Comparison of ENCODE assay signal across 13 cellular contexts in genomic region chr2:214587442-214587841, GRCh38.
DNase-seq lines count a peak whose midpoint lies in the region; ATAC-seq and TF ChIP-seq lines count a peak whose summit lies in the region.
"Had no signal": no experiment of that assay in that cellular context is flagged by ENCODE, and none has a peak within 500 bp of the region (broad histone marks: within the 10 kb centered on the region; RNA-seq: fewer than 3 reads in every experiment).

No MANE protein-coding gene starts in this region.

- peaks cover 4% of the 10 kb centered on the region for H3K27me3 Mint-ChIP-seq in GM23338 (ENCODE audit: insufficient read depth, low read depth, poor library complexity)
- no peaks in the 10 kb centered on the region for H3K27me3 Mint-ChIP-seq in CD4-positive, alpha-beta T cell
- H3K27me3 Mint-ChIP-seq: stimulated activated memory B cell treated with anti-CD40 and anti-IgM and Interleukin-4, amounts not matched to agents 10 μg/mL and 1 μg/mL and 100 μg/mL, for 72 hours had no signal

- H3K79me2 ChIP-seq in GM23338 (replicated peaks; ENCODE audit: insufficient read depth): no peaks in the 10 kb centered on the region
- no peaks in the 10 kb centered on the region for H3K79me2 ChIP-seq in OCI-LY3 (ENCODE audit: low read length)

- no peak overlapping the region for H3K4me3 Mint-ChIP-seq in GM23338
- no peak overlapping the region for H3K4me3 Mint-ChIP-seq in CD4-positive, alpha-beta T cell
- H3K4me3 Mint-ChIP-seq: stimulated activated memory B cell treated with anti-CD40 and anti-IgM and Interleukin-4, amounts not matched to agents 10 μg/mL and 1 μg/mL and 100 μg/mL, for 72 hours had no signal

- DNase-seq in A172 (ENCODE audit: low spot score) (peak; percentile 29), GM23338 (ENCODE audit: low spot score) (peak; percentile 82), fibroblast of mammary gland (ENCODE audit: low read depth) (peak; percentile 2), NCI-H345 (lab: John Stamatoyannopoulos, UW) (no peak), NCI-H774 (lab: John Stamatoyannopoulos, UW) (no peak), heart left ventricle (no peak)
- DNase-seq in CD4-positive, alpha-beta T cell: no peak
- DNase-seq: caudate nucleus, NCI-H2171, SHP77 had no signal

- CTCF ChIA-PET in CD4-positive, alpha-beta T cell (lab: Charles Lee): no interaction called here

- no peaks in the 10 kb centered on the region; the same call in 2 of the 3 replicates for H3K9me3 Mint-ChIP-seq in GM23338
- H3K9me3 Mint-ChIP-seq in CD4-positive, alpha-beta T cell: no peaks in the 10 kb centered on the region
- H3K9me3 Mint-ChIP-seq: stimulated activated memory B cell treated with anti-CD40 and anti-IgM and Interleukin-4, amounts not matched to agents 10 μg/mL and 1 μg/mL and 100 μg/mL, for 72 hours had no signal

- no peaks in the 10 kb centered on the region for H4K20me1 ChIP-seq in GM23338 (replicated peaks; ENCODE audit: insufficient read depth)
- H4K20me1 ChIP-seq in OCI-LY3 (ENCODE audit: insufficient read depth, low read length): no peaks in the 10 kb centered on the region

- no peaks in the 10 kb centered on the region for H3K4me1 ChIP-seq in GM23338 (ENCODE audit: insufficient read depth)
- H3K4me1 ChIP-seq in OCI-LY3 (ENCODE audit: low read length): no peaks in the 10 kb centered on the region
- no peaks in the 10 kb centered on the region for H3K4me1 ChIP-seq in heart left ventricle

- TF ChIP-seq CTCF in GM23338 (conservative IDR thresholded peaks at IDR 0.05; ENCODE audit: low read depth in 2 of 2): peak; percentile 68 to 81
- peak; percentile 48 for TF ChIP-seq CTCF in OCI-LY3 (IDR thresholded peaks at IDR 0.05; ENCODE audit: low read depth, low read length)
- peak; percentile 29 for TF ChIP-seq CTCF in fibroblast of mammary gland (conservative IDR thresholded peaks at IDR 0.05; ENCODE audit: control insufficient read depth, insufficient read depth, low read depth, low read length)
- TF ChIP-seq CTCF in CD4-positive, alpha-beta T cell (IDR thresholded peaks at IDR 0.05): no peak
- TF ChIP-seq CTCF in heart left ventricle (IDR thresholded peaks at IDR 0.05): no peak

- 41 to 52% (median 47%) methylated on average over 3 of the region's 3 CpGs for WGBS in heart left ventricle, 4 donors

- intact Hi-C loops in CD4-positive, alpha-beta T cell (cut with DNase I, micrococcal nuclease): no loop called here
- intact Hi-C loops in heart left ventricle (cut with DNase I): no loop called here

- H3K27ac ChIP-seq in GM23338 (ENCODE audit: low read depth) (no peak overlapping the region), OCI-LY3 (ENCODE audit: low read length) (no peak overlapping the region), heart left ventricle (no peak overlapping the region)
- no peak overlapping the region for H3K27ac ChIP-seq in CD4-positive, alpha-beta T cell (ENCODE audit: low read depth, low read length)
- H3K27ac ChIP-seq: neutrophil had no signal

- H2AFZ ChIP-seq in GM23338: no peak overlapping the region
- H2AFZ ChIP-seq in OCI-LY3 (ENCODE audit: low read depth, low read length): no peak overlapping the region

- ATAC-seq in GM23338 (peak; percentile 90), heart left ventricle (no peak)
- no peak for ATAC-seq in CD4-positive, alpha-beta T cell (ENCODE audit: poor library complexity)
- ATAC-seq: stimulated activated memory B cell treated with anti-CD40 and anti-IgM and Interleukin-4, amounts not matched to agents 10 μg/mL and 1 μg/mL and 100 μg/mL, for 72 hours had no signal

- POLR2A ChIA-PET in CD4-positive, alpha-beta T cell (lab: Charles Lee): no interaction called here

- H3K9me2 ChIP-seq in GM23338 (ENCODE audit: insufficient read depth): no peaks in the 10 kb centered on the region

- no peaks in the 10 kb centered on the region for H3K9me3 ChIP-seq in OCI-LY3 (ENCODE audit: insufficient read depth, low read length)
- no peaks in the 10 kb centered on the region for H3K9me3 ChIP-seq in CD4-positive, alpha-beta T cell (ENCODE audit: control insufficient read depth, low read length)
- H3K9me3 ChIP-seq in heart left ventricle: no peaks in the 10 kb centered on the region
- H3K9me3 ChIP-seq: neutrophil had no signal

- H3K27me3 ChIP-seq in GM23338 (ENCODE audit: insufficient read depth) (peaks cover 19% of the 10 kb centered on the region), OCI-LY3 (ENCODE audit: low read depth, low read length) (no peaks in the 10 kb centered on the region), heart left ventricle (peaks cover 0 to 3% (median 0%) of the 10 kb centered on the region in 9 donors)
- H3K27me3 ChIP-seq in CD4-positive, alpha-beta T cell (ENCODE audit: control insufficient read depth, insufficient read depth, low read length): no peaks in the 10 kb centered on the region
- H3K27me3 ChIP-seq: neutrophil had no signal

- no peak for TF ChIP-seq POLR2A in heart left ventricle (IDR thresholded peaks at IDR 0.05)

- no peaks in the 10 kb centered on the region for H3K36me3 Mint-ChIP-seq in GM23338 (ENCODE audit: low read depth)
- H3K36me3 Mint-ChIP-seq in CD4-positive, alpha-beta T cell (ENCODE audit: low read depth): no peaks in the 10 kb centered on the region
- H3K36me3 Mint-ChIP-seq: stimulated activated memory B cell treated with anti-CD40 and anti-IgM and Interleukin-4, amounts not matched to agents 10 μg/mL and 1 μg/mL and 100 μg/mL, for 72 hours had no signal

- H3K4me1 Mint-ChIP-seq in GM23338: no peaks in the 10 kb centered on the region
- no peaks in the 10 kb centered on the region for H3K4me1 Mint-ChIP-seq in CD4-positive, alpha-beta T cell (ENCODE audit: low read depth)
- H3K4me1 Mint-ChIP-seq: stimulated activated memory B cell treated with anti-CD40 and anti-IgM and Interleukin-4, amounts not matched to agents 10 μg/mL and 1 μg/mL and 100 μg/mL, for 72 hours had no signal

- H3K4me3 ChIP-seq in GM23338: no peak overlapping the region
- H3K4me3 ChIP-seq in OCI-LY3 (ENCODE audit: low read length): no peak overlapping the region
- H3K4me3 ChIP-seq in fibroblast of mammary gland (ENCODE audit: control insufficient read depth, low read depth, low read length): no peak overlapping the region
- H3K4me3 ChIP-seq in heart left ventricle: no peak overlapping the region

- H3F3A ChIP-seq in GM23338 (replicated peaks; ENCODE audit: low read depth): no peaks in the 10 kb centered on the region

- H3K27ac Mint-ChIP-seq in GM23338: no peak overlapping the region
- H3K27ac Mint-ChIP-seq in CD4-positive, alpha-beta T cell: no peak overlapping the region
- H3K27ac Mint-ChIP-seq: stimulated activated memory B cell treated with anti-CD40 and anti-IgM and Interleukin-4, amounts not matched to agents 10 μg/mL and 1 μg/mL and 100 μg/mL, for 72 hours had no signal

- H3K4me2 ChIP-seq in GM23338: no peak overlapping the region
- H3K4me2 ChIP-seq in OCI-LY3 (ENCODE audit: low read length): no peak overlapping the region

- H3K9ac ChIP-seq in OCI-LY3 (ENCODE audit: low read length): no peak overlapping the region

- H3K36me3 ChIP-seq in GM23338 (ENCODE audit: insufficient read depth) (no peaks in the 10 kb centered on the region), OCI-LY3 (replicated peaks; ENCODE audit: low read depth, low read length) (no peaks in the 10 kb centered on the region), heart left ventricle (no peaks in the 10 kb centered on the region)
- H3K36me3 ChIP-seq: neutrophil had no signal

TF ChIP-seq in GM23338, 12 proteins besides CTCF, POLR2A, EP300 and RAD21:
- TF ChIP-seq POLR2AphosphoS5 (IDR thresholded peaks at IDR 0.05; ENCODE audit: low read depth): no peak
- TF ChIP-seq ZNF114 (CRISPR knock-in tag; IDR thresholded peaks at IDR 0.05): no peak

Comparison
In these comparisons a context has a peak if more than half of its experiments do, and no peak if none do; other contexts are left out.
1. DNase-seq: peak in A172 (single experiment), GM23338 (single experiment) and fibroblast of mammary gland (single experiment); none in NCI-H345 (single experiment), CD4-positive, alpha-beta T cell (0 of 10), NCI-H774 (single experiment) and heart left ventricle (0 of 5).
2. CTCF ChIP-seq: peak in GM23338 (2 of 2), OCI-LY3 (single experiment) and fibroblast of mammary gland (single experiment); none in CD4-positive, alpha-beta T cell (single experiment) and heart left ventricle (0 of 12).